In genomic region chr10:97408496-97408992, GRCh38 we compare ENCODE assay signal across 1 cellular context.
TF ChIP-seq lines count a peak whose summit lies in the region.

No MANE protein-coding gene starts in this region.

TF ChIP-seq in GM23338, 12 proteins besides CTCF, POLR2A, EP300 and RAD21 (continued from another document):
- TF ChIP-seq, protein P1, sequence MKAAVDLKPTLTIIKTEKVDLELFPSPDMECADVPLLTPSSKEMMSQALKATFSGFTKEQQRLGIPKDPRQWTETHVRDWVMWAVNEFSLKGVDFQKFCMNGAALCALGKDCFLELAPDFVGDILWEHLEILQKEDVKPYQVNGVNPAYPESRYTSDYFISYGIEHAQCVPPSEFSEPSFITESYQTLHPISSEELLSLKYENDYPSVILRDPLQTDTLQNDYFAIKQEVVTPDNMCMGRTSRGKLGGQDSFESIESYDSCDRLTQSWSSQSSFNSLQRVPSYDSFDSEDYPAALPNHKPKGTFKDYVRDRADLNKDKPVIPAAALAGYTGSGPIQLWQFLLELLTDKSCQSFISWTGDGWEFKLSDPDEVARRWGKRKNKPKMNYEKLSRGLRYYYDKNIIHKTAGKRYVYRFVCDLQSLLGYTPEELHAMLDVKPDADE (IDR thresholded peaks at IDR 0.05) = no peak
- TF ChIP-seq ZNF331 (CRISPR knock-in tag; IDR thresholded peaks at IDR 0.05; ENCODE audit: low read depth) = no peak
- no peak for TF ChIP-seq EZH2 (IDR thresholded peaks at IDR 0.05; ENCODE audit: low read depth, unreplicated experiment)
